11 cellular contexts compared by ENCODE assay signal in genomic region chr5:40446910-40447309, GRCh38.
DNase-seq lines count a peak whose midpoint lies in the region; TF ChIP-seq lines count a peak whose summit lies in the region.
"Had no signal": no experiment of that assay in that cellular context is flagged by ENCODE, and none has a peak within 500 bp of the region (broad histone marks: within the 10 kb centered on the region; RNA-seq: fewer than 3 reads in every experiment).

No MANE protein-coding gene starts in this region.

- no peak overlapping the region for H3K4me3 ChIP-seq in colonic mucosa
- H3K4me3 ChIP-seq in thyroid gland (replicated peaks in 1 of 3), result no peak overlapping the region

- no peak for TF ChIP-seq CTCF in colonic mucosa (IDR thresholded peaks at IDR 0.05)
- TF ChIP-seq CTCF in thyroid gland (IDR thresholded peaks at IDR 0.05), result no peak
- no peak for TF ChIP-seq CTCF in GM10248 (IDR thresholded peaks at IDR 0.05; ENCODE audit: control extremely low read depth, extremely low read depth, low read depth, missing control alignments)

- H3K36me3 ChIP-seq in colonic mucosa (no peaks in the 10 kb centered on the region), thyroid gland (no peaks in the 10 kb centered on the region)

- no peaks in the 10 kb centered on the region for H3K4me1 ChIP-seq in colonic mucosa
- H3K4me1 ChIP-seq in thyroid gland, result no peaks in the 10 kb centered on the region

- POLR2A ChIA-PET in GM10248 (lab: Yijun Ruan, JAX), result no interaction called here

- H3K27ac ChIP-seq in colonic mucosa, result no peak overlapping the region
- H3K27ac ChIP-seq in thyroid gland, result no peak overlapping the region

- CTCF ChIA-PET in GM10248 (lab: Yijun Ruan, JAX), result no interaction called here

- 26 to 50% methylated on average over 1 of the region's 1 CpG for WGBS in thyroid gland, 2 donors

- TF ChIP-seq POLR2A in thyroid gland (IDR thresholded peaks at IDR 0.05), result no peak

- intact Hi-C loops in colonic mucosa (cut with DNase I) (no loop called here), thyroid gland (cut with DNase I) (no loop called here)

- H3K9ac ChIP-seq in colonic mucosa (ENCODE audit: low read depth in 2 of 2, low read length in 2 of 2), result no peak overlapping the region
- H3K9ac ChIP-seq: SK-N-SH had no signal

- H3K27me3 ChIP-seq in colonic mucosa, result no peaks in the 10 kb centered on the region
- H3K27me3 ChIP-seq in thyroid gland, result no peaks in the 10 kb centered on the region

- DNase-seq in GM03348 (ENCODE audit: low spot score) (peak; percentile 57), MV-4-11 (lab: John Stamatoyannopoulos, UW) (peak; percentile 24), colonic mucosa (peak; percentile 47), non-pigmented ciliary epithelial cell (ENCODE audit: low read depth) (peak; percentile 78), pons (ENCODE audit: low spot score) (no peak), thyroid gland (no peak), GM10248 (ENCODE audit: extremely low spot score) (no peak)
- DNase-seq in stimulated activated CD4-positive, alpha-beta T cell treated with anti-CD3 and anti-CD28 coated beads, Interleukin-2, amount 100 ng/mL, for 48 hours, result no peak
- DNase-seq: effector CD8-positive, alpha-beta T cell; NCI-H1436 treated with DMSO at 0.1 percent for 48 hours; SK-N-SH had no signal

- no peaks in the 10 kb centered on the region for H3K9me3 ChIP-seq in colonic mucosa
- no peaks in the 10 kb centered on the region for H3K9me3 ChIP-seq in thyroid gland
- H3K9me3 ChIP-seq: SK-N-SH had no signal

Comparison
In these comparisons a context has a peak if more than half of its experiments do, and no peak if none do; other contexts are left out.
1. DNase-seq: peak in GM03348 (single experiment), MV-4-11 (single experiment), colonic mucosa (single experiment) and non-pigmented ciliary epithelial cell (single experiment); none in pons (single experiment), stimulated activated CD4-positive, alpha-beta T cell treated with anti-CD3 and anti-CD28 coated beads, Interleukin-2, amount 100 ng/mL, for 48 hours (0 of 2), thyroid gland (0 of 2) and GM10248 (single experiment).